Comparison of ENCODE assay signal across 19 cellular contexts in genomic region chr20:5991623-5992441, GRCh38. TPM values are rescaled to one million over a fixed set of nuclear protein-coding genes. Genes with fewer than 3 reads are reported as not detected.
DNase-seq lines count a peak whose midpoint lies in the region; ATAC-seq and TF ChIP-seq lines count a peak whose summit lies in the region.
"Had no signal": no experiment of that assay in that cellular context is flagged by ENCODE, and none has a peak within 500 bp of the region (broad histone marks: within the 10 kb centered on the region; RNA-seq: fewer than 3 reads in every experiment).

No MANE protein-coding gene starts in this region.

- DNase-seq in AG09309 (ENCODE audit: low read depth) (peak; percentile 60), HFFc6 (peak; percentile 84), colonic mucosa (no peak), amniotic stem cell (lab: John Stamatoyannopoulos, UW) (no peak), epidermal melanocyte (ENCODE audit: insufficient read length, low spot score) (no peak), head of caudate nucleus (no peak), testis (no peak)
- DNase-seq in naive thymus-derived CD4-positive, alpha-beta T cell: no peak
- DNase-seq: activated CD4-positive, alpha-beta T cell treated with anti-CD3 and anti-CD28 coated beads for 1 hour; activated T-cell treated with anti-CD3 and anti-CD28 coated beads for 4 hours; GF-D8; KG1; NCI-H146; NCI-H510A treated with DMSO at 0.1 percent for 48 hours; pancreas; T-helper 1 cell had no signal

- TF ChIP-seq POLR2A in testis (IDR thresholded peaks at IDR 0.05): no peak

- no peaks in the 10 kb centered on the region for H3K27me3 Mint-ChIP-seq in HFFc6 (ENCODE audit: insufficient read depth)
- H3K27me3 Mint-ChIP-seq in naive thymus-derived CD4-positive, alpha-beta T cell: no peaks in the 10 kb centered on the region
- H3K27me3 Mint-ChIP-seq: memory B cell had no signal

- peak overlapping the region; percentile 64 for H3K4me3 Mint-ChIP-seq in HFFc6
- H3K4me3 Mint-ChIP-seq in naive thymus-derived CD4-positive, alpha-beta T cell: no peak overlapping the region
- H3K4me3 Mint-ChIP-seq: memory B cell had no signal

- H3K36me3 ChIP-seq in colonic mucosa (no peaks in the 10 kb centered on the region), testis (ENCODE audit: low read depth, missing control alignments) (no peaks in the 10 kb centered on the region)
- H3K36me3 ChIP-seq in naive thymus-derived CD4-positive, alpha-beta T cell (ENCODE audit: control insufficient read depth in 2 of 3, insufficient read depth in 3 of 3, low read length in 3 of 3): peaks cover 0 to 4% (median 0%) of the 10 kb centered on the region in 3 experiments
- H3K36me3 ChIP-seq: pancreas, thoracic aorta had no signal

- no peaks in the 10 kb centered on the region for H3K9me3 Mint-ChIP-seq in HFFc6
- H3K9me3 Mint-ChIP-seq in naive thymus-derived CD4-positive, alpha-beta T cell: no peaks in the 10 kb centered on the region
- H3K9me3 Mint-ChIP-seq: memory B cell had no signal

- no peaks in the 10 kb centered on the region for H3K27me3 ChIP-seq in colonic mucosa
- no peaks in the 10 kb centered on the region for H3K27me3 ChIP-seq in naive thymus-derived CD4-positive, alpha-beta T cell (ENCODE audit: control insufficient read depth in 2 of 2, insufficient read depth in 2 of 2, low read length in 2 of 2)
- no peaks in the 10 kb centered on the region for H3K27me3 ChIP-seq in testis
- H3K27me3 ChIP-seq: pancreas had no signal

- H3K4me1 ChIP-seq in colonic mucosa (no peaks in the 10 kb centered on the region), testis (no peaks in the 10 kb centered on the region)
- peaks cover 2 to 10% of the 10 kb centered on the region in 2 donors for H3K4me1 ChIP-seq in naive thymus-derived CD4-positive, alpha-beta T cell (ENCODE audit: control insufficient read depth in 2 of 2, insufficient read depth in 2 of 2, low read length in 2 of 2)
- H3K4me1 ChIP-seq: pancreas had no signal

- 89 to 94% methylated on average over 2 of the region's 2 CpGs for WGBS in testis, 2 donors

- TF ChIP-seq CTCF in AG09309 (IDR thresholded peaks at IDR 0.05; ENCODE audit: control insufficient read depth, insufficient read depth, low read depth, low read length, missing control alignments) (no peak), HFFc6 (IDR thresholded peaks at IDR 0.05) (no peak), colonic mucosa (IDR thresholded peaks at IDR 0.05) (no peak), testis (IDR thresholded peaks at IDR 0.05) (no peak)

- intact Hi-C loops in colonic mucosa (cut with DNase I) (no loop called here), head of caudate nucleus (cut with DNase I) (no loop called here), testis (cut with DNase I; ENCODE audit: low total_unique reads) (no loop called here)
- intact Hi-C loops in naive thymus-derived CD4-positive, alpha-beta T cell (cut with micrococcal nuclease): no loop called here

- H3K9me3 ChIP-seq in colonic mucosa (no peaks in the 10 kb centered on the region), testis (no peaks in the 10 kb centered on the region)
- H3K9me3 ChIP-seq in naive thymus-derived CD4-positive, alpha-beta T cell (ENCODE audit: control insufficient read depth in 2 of 3, low read length in 3 of 3): no peaks in the 10 kb centered on the region
- H3K9me3 ChIP-seq: pancreas, thoracic aorta had no signal

- peaks cover 5% of the 10 kb centered on the region for H3K36me3 Mint-ChIP-seq in HFFc6 (ENCODE audit: low read depth)
- peaks cover 0 to 23% (median 15%) of the 10 kb centered on the region in 5 donors for H3K36me3 Mint-ChIP-seq in naive thymus-derived CD4-positive, alpha-beta T cell

- H3K27ac Mint-ChIP-seq in HFFc6: peak overlapping the region; percentile 91
- peak overlapping the region in 7 of 9 donors; percentile 2 to 68 (median 14) for H3K27ac Mint-ChIP-seq in naive thymus-derived CD4-positive, alpha-beta T cell

- no peak overlapping the region for H3K4me3 ChIP-seq in AG09309 (ENCODE audit: control insufficient read depth, low read depth, low read length)
- no peak overlapping the region for H3K4me3 ChIP-seq in colonic mucosa
- H3K4me3 ChIP-seq in naive thymus-derived CD4-positive, alpha-beta T cell (ENCODE audit: low read length): no peak overlapping the region
- H3K4me3 ChIP-seq in testis: no peak overlapping the region
- H3K4me3 ChIP-seq: pancreas, thoracic aorta had no signal

- peak overlapping the region; percentile 30 for H3K27ac ChIP-seq in colonic mucosa
- no peak overlapping the region for H3K27ac ChIP-seq in naive thymus-derived CD4-positive, alpha-beta T cell (ENCODE audit: low read depth, low read length)
- H3K27ac ChIP-seq in testis: no peak overlapping the region
- H3K27ac ChIP-seq: C4-2B, pancreas, thoracic aorta had no signal

- CTCF ChIA-PET in naive thymus-derived CD4-positive, alpha-beta T cell (lab: Charles Lee): interaction anchor here (1.1 kb wide), 1 partner anchor 12 kb away, joined by 3 read pairs; no protein-coding TSS in a partner anchor

- POLR2A ChIA-PET in naive thymus-derived CD4-positive, alpha-beta T cell (lab: Charles Lee): interaction anchor here (0.5 to 0.7 kb wide), 2 partner anchors 12 to 31 kb away, joined by 3 read pairs; no protein-coding TSS in a partner anchor

- H3K9ac ChIP-seq in colonic mucosa (ENCODE audit: low read depth in 2 of 2, low read length in 2 of 2): no peak overlapping the region

- peaks cover 27% of the 10 kb centered on the region for H3K4me1 Mint-ChIP-seq in HFFc6 (ENCODE audit: low read depth)
- H3K4me1 Mint-ChIP-seq in naive thymus-derived CD4-positive, alpha-beta T cell: peaks cover 3 to 25% (median 21%) of the 10 kb centered on the region in 7 donors

- no peak for ATAC-seq in naive thymus-derived CD4-positive, alpha-beta T cell

RNA-seq across cellular contexts. Expression of gene CRLS1, which starts 14.1 kb away (rescaled TPM):
- total RNA-seq in HFFc6 (2021; fragmentation: NEBNext Ultra II Directional; extraction: Animal tissue kit (Norgen Biotek cat#: 25700)): 10 to 100 TPM; 30.0 to 39.9 (median 36.9) TPM
- total RNA-seq in colonic mucosa: 10 to 100 TPM; 50.6 to 62.5 TPM
- 10 to 100 TPM; 19.7 to 41.3 (median 20.8) TPM for total RNA-seq in naive thymus-derived CD4-positive, alpha-beta T cell
- 10 to 100 TPM; 37.9 to 49.6 TPM for polyA plus RNA-seq in naive thymus-derived CD4-positive, alpha-beta T cell
- 10 to 100 TPM; 52.6 to 52.7 TPM for total RNA-seq in testis
- polyA plus RNA-seq in testis (ENCODE audit: insufficient read depth, low read depth, low replicate concordance): 77.1 TPM

RNA-seq across cellular contexts. Expression of gene MCM8, which starts 41.4 kb away (rescaled TPM):
- 10 to 100 TPM in 5 of 6 experiments, 1 to 10 TPM in 1; 7.6 to 14.2 (median 13.8) TPM for total RNA-seq in HFFc6 (2021; fragmentation: NEBNext Ultra II Directional; extraction: Animal tissue kit (Norgen Biotek cat#: 25700))
- 10 to 100 TPM in 1 of 2 donors, 1 to 10 TPM in 1; 5.7 to 18.2 TPM for total RNA-seq in colonic mucosa
- 10 to 100 TPM in 3 of 5 experiments, 1 to 10 TPM in 2; 2.6 to 22.7 (median 10.8) TPM for total RNA-seq in naive thymus-derived CD4-positive, alpha-beta T cell
- polyA plus RNA-seq in naive thymus-derived CD4-positive, alpha-beta T cell: 1 to 10 TPM in 1 of 2 donors, under 1 TPM in 1; 0.29 to 1.8 TPM
- total RNA-seq in testis: 10 to 100 TPM; 19.9 to 25.4 TPM
- polyA plus RNA-seq in testis (ENCODE audit: insufficient read depth, low read depth, low replicate concordance): 20.3 TPM

RNA-seq across cellular contexts. Expression of gene TRMT6, which starts 41.5 kb away (rescaled TPM):
- 10 to 100 TPM; 15.2 to 19.8 (median 18.0) TPM for total RNA-seq in HFFc6 (2021; fragmentation: NEBNext Ultra II Directional; extraction: Animal tissue kit (Norgen Biotek cat#: 25700))
- total RNA-seq in colonic mucosa (10 to 100 TPM in 1 of 2 donors, 1 to 10 TPM in 1; 7.5 to 10.9 TPM), testis (10 to 100 TPM; 24.0 to 25.1 TPM)
- total RNA-seq in naive thymus-derived CD4-positive, alpha-beta T cell: 10 to 100 TPM; 14.5 to 18.5 (median 17.8) TPM
- polyA plus RNA-seq in naive thymus-derived CD4-positive, alpha-beta T cell: 10 to 100 TPM; 11.4 to 15.7 TPM
- 21.4 TPM for polyA plus RNA-seq in testis (ENCODE audit: insufficient read depth, low read depth, low replicate concordance)

Comparison
In these comparisons a context has a peak if more than half of its experiments do, and no peak if none do; other contexts are left out.
1. DNase-seq: peak in AG09309 (single experiment) and HFFc6 (single experiment); none in colonic mucosa (single experiment), naive thymus-derived CD4-positive, alpha-beta T cell (0 of 9), amniotic stem cell (single experiment), epidermal melanocyte (single experiment), head of caudate nucleus (0 of 42) and testis (single experiment).